9 cellular contexts compared by ENCODE assay signal in the genomic region with DNA sequence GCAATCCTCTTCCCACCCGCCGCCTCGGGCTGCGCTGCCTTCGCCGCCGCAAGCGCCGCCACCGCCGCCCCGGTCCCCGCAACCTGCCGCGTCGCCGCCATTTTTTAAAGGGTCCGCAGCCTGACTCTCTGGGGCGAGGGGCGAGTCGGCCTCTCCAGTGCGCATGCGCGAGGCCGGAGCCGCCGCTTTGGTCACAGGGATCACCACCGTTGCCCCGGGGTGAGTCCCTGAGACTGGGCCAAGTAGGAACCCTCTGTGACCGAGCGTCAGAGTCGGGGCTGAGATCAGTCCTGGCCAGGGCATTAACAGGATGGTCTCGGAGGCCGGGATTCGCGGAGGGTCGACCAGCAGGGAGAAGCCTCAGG. TPM values are rescaled to one million over a fixed set of nuclear protein-coding genes. Genes with fewer than 3 reads are reported as not detected.
DNase-seq lines count a peak whose midpoint lies in the region; TF ChIP-seq lines count a peak whose summit lies in the region.
"Had no signal": no experiment of that assay in that cellular context is flagged by ENCODE, and none has a peak within 500 bp of the region (broad histone marks: within the 10 kb centered on the region; RNA-seq: fewer than 3 reads in every experiment).

No MANE protein-coding gene starts in this region.

- no peaks in the 10 kb centered on the region for H3K4me1 Mint-ChIP-seq in brain

- H3K36me3 Mint-ChIP-seq in brain, result peaks cover 39% of the 10 kb centered on the region

- H3K27ac Mint-ChIP-seq in brain, result peak overlapping the region in 1 of 5 experiments; percentile 76
- H3K27ac Mint-ChIP-seq: IgD-negative memory B cell had no signal

- peaks cover 9 to 29% (median 16%) of the 10 kb centered on the region in 5 experiments for H3K9me3 Mint-ChIP-seq in brain

- no peak overlapping the region for H3K27ac ChIP-seq in skin epidermis

- TF ChIP-seq CTCF in HFF-Myc (IDR thresholded peaks at IDR 0.05; ENCODE audit: low read depth, low read length, missing control alignments), result no peak
- no peak for TF ChIP-seq CTCF in brain (conservative IDR thresholded peaks at IDR 0.05)

- peak overlapping the region in 3 of 5 experiments; percentile 64 to 83 (median 71) for H3K4me3 Mint-ChIP-seq in brain

- H3K4me3 ChIP-seq in HFF-Myc (replicated peaks; ENCODE audit: low read depth, low read length) (peak overlapping the region; percentile 26), skin epidermis (peak overlapping the region in 6 of 7 experiments; percentile 24 to 50 (median 30))

- H3K27me3 Mint-ChIP-seq in brain, result peaks cover 3% of the 10 kb centered on the region
- H3K27me3 Mint-ChIP-seq: IgD-negative memory B cell had no signal

- no peak for DNase-seq in HFF-Myc (ENCODE audit: extremely low read depth, low read depth)
- DNase-seq in kidney tubule cell (ENCODE audit: low spot score), result peak; percentile 40
- DNase-seq in activated naive CD4-positive, alpha-beta T cell (lab: John Stamatoyannopoulos, UW), result no peak
- DNase-seq in GF-D8 (lab: John Stamatoyannopoulos, UW), result no peak
- DNase-seq in hippocampal formation (lab: John Stamatoyannopoulos, UW), result no peak
- DNase-seq in central memory CD4-positive, alpha-beta T cell, result no peak

RNA-seq across cellular contexts. Expression of gene ZNF146, which starts 42.6 kb away (rescaled TPM):
- polyA plus RNA-seq in brain (ENCODE audit: insufficient read depth, low read depth, low replicate concordance), result 23.0 TPM

RNA-seq across cellular contexts. Expression of gene ZNF565, which starts 43.0 kb away (rescaled TPM):
- polyA plus RNA-seq in brain (ENCODE audit: insufficient read depth, low read depth, low replicate concordance), result 3.9 TPM
